In the genomic region with DNA sequence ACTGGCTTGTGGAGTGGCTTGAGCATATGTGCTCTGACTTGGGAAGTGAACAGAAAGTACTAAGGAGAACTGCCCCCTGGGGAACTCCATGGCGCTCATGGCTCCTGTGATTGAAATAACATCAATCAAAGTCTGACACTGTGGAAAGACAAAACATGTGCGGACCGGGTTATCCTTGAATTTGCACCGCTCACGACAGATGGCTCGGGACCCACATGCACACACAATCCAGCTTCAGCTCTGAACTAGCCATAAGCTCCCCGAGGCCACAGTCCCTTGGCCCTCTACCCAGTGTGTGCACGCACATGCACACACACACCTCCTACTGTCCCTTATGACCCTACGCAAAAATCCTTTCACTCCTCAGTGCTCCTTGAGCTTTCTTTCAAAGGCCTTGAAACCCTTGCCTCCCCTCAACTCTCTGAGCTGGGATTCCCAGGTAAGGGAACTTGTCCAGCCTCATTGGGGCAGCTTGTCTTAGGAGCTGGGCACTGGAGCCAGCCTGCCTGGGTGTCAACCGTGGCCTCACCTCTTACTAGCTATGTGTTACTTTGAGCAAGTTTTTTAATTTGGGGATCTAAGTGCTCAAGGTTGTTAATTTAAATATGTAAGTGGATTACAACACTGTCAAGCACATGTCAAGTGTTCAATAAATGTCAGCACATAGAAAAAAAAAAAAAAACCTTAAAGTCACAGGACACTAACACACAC, we compare ENCODE assay signal across 1 cellular context.
TF ChIP-seq lines count a peak whose summit lies in the region.

No MANE protein-coding gene starts in this region.

TF ChIP-seq in H1, 55 proteins besides CTCF, POLR2A, EP300 and RAD21:
- TF ChIP-seq MAFK (IDR thresholded peaks at IDR 0.05; ENCODE audit: low read depth, low read length): no peak
- TF ChIP-seq SIX5 (IDR thresholded peaks at IDR 0.05; ENCODE audit: low read depth, low read length): no peak
- no peak for TF ChIP-seq NANOG (IDR thresholded peaks at IDR 0.05; ENCODE audit: insufficient read depth, low read depth, low read length, poor library complexity, severe bottlenecking)
- TF ChIP-seq BCL11A (IDR thresholded peaks at IDR 0.05; ENCODE audit: low read depth in 2 of 2, low read length in 2 of 2): no peak
- no peak for TF ChIP-seq YY1 (IDR thresholded peaks at IDR 0.05; ENCODE audit: low read depth, low read length)
- TF ChIP-seq JUN (IDR thresholded peaks at IDR 0.05; ENCODE audit: low read depth, low read length): no peak
- TF ChIP-seq, protein P1, sequence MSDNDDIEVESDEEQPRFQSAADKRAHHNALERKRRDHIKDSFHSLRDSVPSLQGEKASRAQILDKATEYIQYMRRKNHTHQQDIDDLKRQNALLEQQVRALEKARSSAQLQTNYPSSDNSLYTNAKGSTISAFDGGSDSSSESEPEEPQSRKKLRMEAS (IDR thresholded peaks at IDR 0.05): no peak
- TF ChIP-seq CEBPB (IDR thresholded peaks at IDR 0.05; ENCODE audit: low read depth, low read length): no peak
- TF ChIP-seq TEAD4 (IDR thresholded peaks at IDR 0.05; ENCODE audit: low read depth, low read length): no peak
- no peak for TF ChIP-seq NRF1 (IDR thresholded peaks at IDR 0.05; ENCODE audit: low read depth, low read length)
- no peak for TF ChIP-seq E2F6 (IDR thresholded peaks at IDR 0.05)
- TF ChIP-seq ZNF274 (IDR thresholded peaks at IDR 0.05; ENCODE audit: borderline replicate concordance, extremely low read depth, low read length): no peak
- no peak for TF ChIP-seq JUND (IDR thresholded peaks at IDR 0.05; ENCODE audit: low read length)
- no peak for TF ChIP-seq HDAC2 (IDR thresholded peaks at IDR 0.05; ENCODE audit: borderline replicate concordance in 1 of 2, low read depth in 2 of 2, low read length in 2 of 2)
- TF ChIP-seq, protein P2, sequence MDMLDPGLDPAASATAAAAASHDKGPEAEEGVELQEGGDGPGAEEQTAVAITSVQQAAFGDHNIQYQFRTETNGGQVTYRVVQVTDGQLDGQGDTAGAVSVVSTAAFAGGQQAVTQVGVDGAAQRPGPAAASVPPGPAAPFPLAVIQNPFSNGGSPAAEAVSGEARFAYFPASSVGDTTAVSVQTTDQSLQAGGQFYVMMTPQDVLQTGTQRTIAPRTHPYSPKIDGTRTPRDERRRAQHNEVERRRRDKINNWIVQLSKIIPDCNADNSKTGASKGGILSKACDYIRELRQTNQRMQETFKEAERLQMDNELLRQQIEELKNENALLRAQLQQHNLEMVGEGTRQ (IDR thresholded peaks at IDR 0.05; ENCODE audit: low read length): no peak
- TF ChIP-seq CHD7 (IDR thresholded peaks at IDR 0.05; ENCODE audit: insufficient replicate concordance, low read length): no peak
